Comparison of ENCODE assay signal across 8 cellular contexts in genomic region chr13:49935171-49936084, GRCh38. TPM values are rescaled to one million over a fixed set of nuclear protein-coding genes. Genes with fewer than 3 reads are reported as not detected.
A peak's percentile ranks its signal among the peaks of the same experiment; 100 is the strongest.
DNase-seq lines count a peak whose midpoint lies in the region; ATAC-seq and TF ChIP-seq lines count a peak whose summit lies in the region.

No MANE protein-coding gene starts in this region.

- H3K27me3 ChIP-seq in WERI-Rb-1 (ENCODE audit: insufficient read depth, low read depth, severe bottlenecking), result no peaks in the 10 kb centered on the region

- H3K9me3 ChIP-seq in WERI-Rb-1 (ENCODE audit: severe bottlenecking), result no peaks in the 10 kb centered on the region

- H3K4me3 ChIP-seq in WERI-Rb-1 (ENCODE audit: low read depth, low read length) (peak overlapping the region; percentile 75), lower leg skin (ENCODE audit: low read depth, poor library complexity, severe bottlenecking) (peak overlapping the region; percentile 75)

- no peak for TF ChIP-seq POLR2A in lower leg skin (IDR thresholded peaks at IDR 0.05)

- peak overlapping the region; percentile 75 for H3K27ac ChIP-seq in WERI-Rb-1

- H3K36me3 Mint-ChIP-seq in IgD-negative memory B cell, result peaks cover 5% of the 10 kb centered on the region

- 1 to 3% methylated on average over 20 to 33 of the region's 35 CpGs for WGBS in lower leg skin, 2 donors

- H3K9me3 Mint-ChIP-seq in IgD-negative memory B cell, result no peaks in the 10 kb centered on the region

- peaks cover 21 to 26% (median 22%) of the 10 kb centered on the region in 3 donors for H3K4me1 Mint-ChIP-seq in IgD-negative memory B cell

- no peaks in the 10 kb centered on the region for H3K27me3 Mint-ChIP-seq in IgD-negative memory B cell

- DNase-seq in GF-D8 (lab: John Stamatoyannopoulos, UW) (peak; percentile 53), WERI-Rb-1 (peak; percentile 27), dermis blood vessel endothelial cell (peak; percentile 69), lower leg skin (ENCODE audit: low spot score in 2 of 2) (peak in 1 of 2 donors; percentile 34), NCI-H446 treated with DMSO at 0.1 percent for 48 hours (lab: John Stamatoyannopoulos, UW) (no peak)
- peak in 2 of 3 donors; percentile 6 to 11 for DNase-seq in stimulated activated CD4-positive, alpha-beta T cell treated with anti-CD3 and anti-CD28 coated beads, TNF-alpha, amount 100 ng/mL, for 48 hours (ENCODE audit: low read depth in 3 of 3)

- intact Hi-C loops in lower leg skin (cut with DNase I; ENCODE audit: low total_unique reads), result no loop called here

- peak overlapping the region; percentile 89 to 98 (median 96) for H3K4me3 Mint-ChIP-seq in IgD-negative memory B cell

- TF ChIP-seq CTCF in WERI-Rb-1 (IDR thresholded peaks at IDR 0.05; ENCODE audit: low read depth, low read length), result no peak
- TF ChIP-seq CTCF in lower leg skin (IDR thresholded peaks at IDR 0.05), result no peak

- H3K27ac Mint-ChIP-seq in IgD-negative memory B cell, result peak overlapping the region; percentile 65 to 93 (median 82)

- peak; percentile 32 for ATAC-seq in GM21723 (IDR thresholded peaks at IDR 0.05; ENCODE audit: unreplicated experiment)

- H3K36me3 ChIP-seq in WERI-Rb-1, result no peaks in the 10 kb centered on the region

RNA-seq across cellular contexts. Expression of gene SPRYD7, which starts 0.7 kb away (rescaled TPM):
- 6.4 TPM for polyA plus RNA-seq in IgD-negative memory B cell
- total RNA-seq in dermis blood vessel endothelial cell (3.9 and 4.9 TPM in 2 replicates), lower leg skin (1 to 10 TPM; 6.4 to 9.3 (median 8.1) TPM)
